In genomic region chr20:50688256-50688655, GRCh38 we compare ENCODE assay signal across 1 cellular context.
TF ChIP-seq lines count a peak whose summit lies in the region.

No MANE protein-coding gene starts in this region.

TF ChIP-seq in H1, 55 proteins besides CTCF, POLR2A, EP300 and RAD21 (continued from another document):
- TF ChIP-seq TAF1 (IDR thresholded peaks at IDR 0.05; ENCODE audit: low read depth, low read length) (no peak), CTBP2 (IDR thresholded peaks at IDR 0.05; ENCODE audit: borderline replicate concordance, insufficient read depth, insufficient read length, low read length) (no peak), CEBPB (IDR thresholded peaks at IDR 0.05; ENCODE audit: low read depth, low read length) (no peak), ASH2L (IDR thresholded peaks at IDR 0.05; ENCODE audit: low read length) (no peak), RNF2 (IDR thresholded peaks at IDR 0.05; ENCODE audit: borderline replicate concordance, low read depth, low read length, missing control alignments, poor library complexity, severe bottlenecking) (no peak), YY1 (IDR thresholded peaks at IDR 0.05; ENCODE audit: low read depth, low read length) (no peak), CHD2 (IDR thresholded peaks at IDR 0.05; ENCODE audit: low read length) (no peak), MAFK (IDR thresholded peaks at IDR 0.05; ENCODE audit: low read depth, low read length) (no peak), POU5F1 (IDR thresholded peaks at IDR 0.05; ENCODE audit: low read depth, low read length) (no peak), SIX5 (IDR thresholded peaks at IDR 0.05; ENCODE audit: low read depth, low read length) (no peak), SUZ12 (IDR thresholded peaks at IDR 0.05; ENCODE audit: low read length) (no peak), KDM4A (IDR thresholded peaks at IDR 0.05; ENCODE audit: low read depth, low read length, severe bottlenecking) (no peak), TCF12 (IDR thresholded peaks at IDR 0.05; ENCODE audit: low read depth, low read length) (no peak), EZH2 (IDR thresholded peaks at IDR 0.05; ENCODE audit: low read depth, low read length, severe bottlenecking) (no peak), CHD7 (IDR thresholded peaks at IDR 0.05; ENCODE audit: insufficient replicate concordance, low read length) (no peak), SIRT6 (IDR thresholded peaks at IDR 0.05; ENCODE audit: low read length) (no peak), CBX5 (IDR thresholded peaks at IDR 0.05; ENCODE audit: low read depth, low read length) (no peak)
